ENCODE assay signal across 23 cellular contexts in the genomic region with DNA sequence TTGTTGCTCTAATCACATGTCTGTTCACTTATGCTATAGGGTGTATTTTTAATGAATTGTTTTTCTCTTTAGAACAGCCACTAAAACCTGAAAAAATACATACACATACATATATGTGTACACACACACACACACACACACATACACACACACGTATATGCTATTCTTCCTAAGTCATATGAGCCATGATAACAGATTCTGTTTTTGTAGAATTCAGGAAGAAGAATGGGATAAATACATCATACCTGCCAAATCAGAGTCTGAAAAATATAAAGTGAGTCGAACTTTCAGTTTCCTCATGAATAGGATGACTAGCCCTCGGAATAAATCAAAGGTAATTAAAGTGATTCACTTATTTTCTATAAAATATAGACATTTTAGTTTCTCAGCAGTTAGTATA.
A peak's percentile ranks its signal among the peaks of the same experiment; 100 is the strongest.
DNase-seq lines count a peak whose midpoint lies in the region; ATAC-seq, FAIRE-seq and TF ChIP-seq lines count a peak whose summit lies in the region.
"Had no signal": no experiment of that assay in that cellular context is flagged by ENCODE, and none has a peak within 500 bp of the region (broad histone marks: within the 10 kb centered on the region; RNA-seq: fewer than 3 reads in every experiment).

No MANE protein-coding gene starts in this region.

- no peak overlapping the region for H3K18ac ChIP-seq in mesenchymal stem cell (ENCODE audit: low read depth in 1 of 2, low read length in 2 of 2)

- no peak overlapping the region for H2AK5ac ChIP-seq in mesenchymal stem cell (ENCODE audit: low read length, severe bottlenecking)

- H2BK12ac ChIP-seq in mesenchymal stem cell (ENCODE audit: low read length in 2 of 2): no peak overlapping the region

- H3K4me2 ChIP-seq in BLaER1 (peak overlapping the region; percentile 63), HepG2 (ENCODE audit: low read depth, low read length) (no peak overlapping the region), mesenchymal stem cell (ENCODE audit: low read length, poor library complexity, severe bottlenecking) (no peak overlapping the region)

- no peak overlapping the region for H2AFZ ChIP-seq in HepG2 (ENCODE audit: low read length)
- H2AFZ ChIP-seq in mesenchymal stem cell (ENCODE audit: low read depth, low read length): no peak overlapping the region

- H3K36me3 ChIP-seq in BLaER1: no peaks in the 10 kb centered on the region
- H3K36me3 ChIP-seq in HepG2 (replicated peaks in 1 of 2; ENCODE audit: control insufficient read depth in 1 of 2, insufficient read depth in 2 of 2, low read length in 2 of 2): peaks cover 21 to 49% of the 10 kb centered on the region in 2 experiments
- H3K36me3 ChIP-seq in mesenchymal stem cell (ENCODE audit: control insufficient read depth in 1 of 2, insufficient read depth in 2 of 2, low read depth in 1 of 2, low read length in 2 of 2): peaks cover 0 to 30% of the 10 kb centered on the region in 2 experiments

- H3K4me3 ChIP-seq in BLaER1 (no peak overlapping the region), HepG2 (replicated peaks in 1 of 3; ENCODE audit: insufficient read depth in 1 of 3, low read depth in 2 of 3, low read length in 3 of 3) (no peak overlapping the region), mesenchymal stem cell (ENCODE audit: insufficient read depth in 1 of 2, low read depth in 1 of 2, low read length in 2 of 2) (no peak overlapping the region)
- H3K4me3 ChIP-seq: GM12878 had no signal

- H3K9me3 ChIP-seq in BLaER1 (0 out of 2 replicates have a peak, but pooled peaks cover 4% of the 10 kb centered on the region), HepG2 (ENCODE audit: low read length) (no peaks in the 10 kb centered on the region), mesenchymal stem cell (ENCODE audit: control insufficient read depth, low read length) (no peaks in the 10 kb centered on the region)

- TF ChIP-seq RAD21 in HepG2 (CRISPR knock-in tag; IDR thresholded peaks at IDR 0.05): no peak

- no peak for DNase-seq in GM12892 (ENCODE audit: insufficient read length)
- DNase-seq in HepG2 (ENCODE audit: low spot score): no peak
- DNase-seq in mesenchymal stem cell: no peak
- no peak for DNase-seq in EL
- DNase-seq in D721Med (ENCODE audit: insufficient read length, low spot score): no peak
- DNase-seq: C1 segment of cervical spinal cord; CD4-positive, CD25-positive, alpha-beta regulatory T cell; CD8-positive, alpha-beta memory T cell; COR-L47; DMS153; DMS79 treated with DMSO at 0.1 percent for 48 hours; GOT3; H7; HFFc6; Karpas-422; KBM-7 had no signal

- WGBS in HepG2 (ENCODE audit: low lambda C conversion rate): 88% methylated on average over 3 of the region's 3 CpGs
- WGBS in mesenchymal stem cell: no CpG with 5 or more reads among the region's 3 CpGs

- H4K20me1 ChIP-seq in BLaER1: no peaks in the 10 kb centered on the region
- H4K20me1 ChIP-seq in HepG2 (ENCODE audit: insufficient read depth, low read length): no peaks in the 10 kb centered on the region

- FAIRE-seq in GM12892 (lab: Jason Lieb, UNC) (peak; percentile 40), HepG2 (lab: Jason Lieb, UNC) (no peak), D721Med (lab: Jason Lieb, UNC) (no peak)
- FAIRE-seq: A204.1, GM12878, HTR-8/SVneo had no signal

- H2BK5ac ChIP-seq in mesenchymal stem cell (ENCODE audit: low read depth, low read length, poor library complexity, severe bottlenecking): no peak overlapping the region

- POLR2A ChIA-PET in HepG2 (lab: Yijun Ruan, JAX): no interaction called here

- TF ChIP-seq EP300 in HepG2 (IDR thresholded peaks at IDR 0.05; ENCODE audit: low read depth in 2 of 2, low read length in 2 of 2) (no peak), HepG2 (CRISPR knock-in tag; IDR thresholded peaks at IDR 0.05; ENCODE audit: borderline replicate concordance) (no peak)

- no peak overlapping the region for H3K4ac ChIP-seq in mesenchymal stem cell (ENCODE audit: low read depth in 1 of 2, low read length in 2 of 2)

- H3K27me3 ChIP-seq in BLaER1: no peaks in the 10 kb centered on the region
- H3K27me3 ChIP-seq in HepG2 (ENCODE audit: control insufficient read depth in 1 of 2, insufficient read depth in 2 of 2, low read length in 2 of 2): no peaks in the 10 kb centered on the region
- no peaks in the 10 kb centered on the region for H3K27me3 ChIP-seq in mesenchymal stem cell (ENCODE audit: control insufficient read depth in 1 of 2, insufficient read depth in 1 of 2, low read length in 2 of 2)

- CTCF ChIA-PET in HepG2 (lab: Yijun Ruan, JAX; ENCODE audit: low intra/inter-chr PET ratio, low total read pairs): no interaction called here

- H3K9ac ChIP-seq in BLaER1: no peak overlapping the region
- no peak overlapping the region; the same call in 1 of the 2 replicates for H3K9ac ChIP-seq in HepG2 (ENCODE audit: insufficient read depth, low read depth, low read length)
- H3K9ac ChIP-seq in mesenchymal stem cell (ENCODE audit: low read length): peak overlapping the region; percentile 11

- no peaks in the 10 kb centered on the region for H3K79me2 ChIP-seq in HepG2 (ENCODE audit: insufficient read depth, low read length)

- peaks cover 27% of the 10 kb centered on the region for H3K79me1 ChIP-seq in mesenchymal stem cell (replicated peaks; ENCODE audit: low read length, poor library complexity, severe bottlenecking)

- intact Hi-C loops in HepG2 (cut with micrococcal nuclease; ENCODE audit: unreplicated experiment): loop anchor here (5.0 kb wide), 1 partner anchor 35 kb away; no protein-coding TSS in a partner anchor

- H3K14ac ChIP-seq in mesenchymal stem cell (ENCODE audit: low read length in 2 of 2): no peak overlapping the region

- H4K91ac ChIP-seq in mesenchymal stem cell (ENCODE audit: low read length): no peak overlapping the region

- no peak for TF ChIP-seq CTCF in HepG2 (CRISPR knock-in tag; IDR thresholded peaks at IDR 0.05)
- TF ChIP-seq CTCF in D721Med (IDR thresholded peaks at IDR 0.05; ENCODE audit: insufficient read depth, missing control alignments): no peak

- H3K23ac ChIP-seq in mesenchymal stem cell (ENCODE audit: low read length in 2 of 2): no peak overlapping the region

- TF ChIP-seq POLR2A in GM12892 (IDR thresholded peaks at IDR 0.05; ENCODE audit: low read depth, low read length) (no peak), HepG2 (IDR thresholded peaks at IDR 0.05; ENCODE audit: insufficient read depth in 1 of 2, low read depth in 2 of 2, low read length in 2 of 2) (no peak)

- no TSS peak for BruUV-seq in HepG2 (replicated peaks; lab: Mats Ljungman, UMichigan)

- ATAC-seq in HepG2: no peak
- ATAC-seq in HG03280 (IDR thresholded peaks at IDR 0.05; ENCODE audit: unreplicated experiment): no peak
- ATAC-seq in GM18517 (IDR thresholded peaks at IDR 0.05; ENCODE audit: unreplicated experiment): no peak
- ATAC-seq: GM12878, HCT116 had no signal

- H3K4me1 ChIP-seq in BLaER1 (peaks cover 69% of the 10 kb centered on the region), HepG2 (ENCODE audit: insufficient read depth, low read length) (peaks cover 59% of the 10 kb centered on the region), mesenchymal stem cell (ENCODE audit: control insufficient read depth, insufficient read depth, low read depth, low read length) (peaks cover 2% of the 10 kb centered on the region)

- peak overlapping the region; percentile 18 for H3K27ac ChIP-seq in BLaER1
- peak overlapping the region; percentile 67 for H3K27ac ChIP-seq in HepG2 (ENCODE audit: extremely low read length, insufficient read depth, low read length)
- H3K27ac ChIP-seq in mesenchymal stem cell (ENCODE audit: low read length, poor library complexity, severe bottlenecking): no peak overlapping the region

- H2BK120ac ChIP-seq in mesenchymal stem cell (ENCODE audit: low read depth, low read length): no peak overlapping the region

- no peak overlapping the region for H4K8ac ChIP-seq in mesenchymal stem cell (ENCODE audit: low read length)

- H2BK15ac ChIP-seq in mesenchymal stem cell (ENCODE audit: low read depth, poor library complexity, severe bottlenecking): no peak overlapping the region

- in situ Hi-C loops in HepG2 (cut with HindIII; ENCODE audit: extremely low pct_ligation_motif_present, low pct_unique_long_range_greater_than_20kb): no loop called here

TF ChIP-seq in HepG2, 621 proteins besides CTCF, POLR2A, EP300 and RAD21:
- TF ChIP-seq RARA (CRISPR knock-in tag; IDR thresholded peaks at IDR 0.05) (no peak), NFYB (CRISPR knock-in tag; IDR thresholded peaks at IDR 0.05) (no peak), ZNF558 (CRISPR knock-in tag; IDR thresholded peaks at IDR 0.05; ENCODE audit: borderline replicate concordance) (no peak), SMARCE1 (IDR thresholded peaks at IDR 0.05; ENCODE audit: borderline replicate concordance) (no peak), ZNF703 (CRISPR knock-in tag; IDR thresholded peaks at IDR 0.05; ENCODE audit: borderline replicate concordance) (no peak)
